In the genomic region with DNA sequence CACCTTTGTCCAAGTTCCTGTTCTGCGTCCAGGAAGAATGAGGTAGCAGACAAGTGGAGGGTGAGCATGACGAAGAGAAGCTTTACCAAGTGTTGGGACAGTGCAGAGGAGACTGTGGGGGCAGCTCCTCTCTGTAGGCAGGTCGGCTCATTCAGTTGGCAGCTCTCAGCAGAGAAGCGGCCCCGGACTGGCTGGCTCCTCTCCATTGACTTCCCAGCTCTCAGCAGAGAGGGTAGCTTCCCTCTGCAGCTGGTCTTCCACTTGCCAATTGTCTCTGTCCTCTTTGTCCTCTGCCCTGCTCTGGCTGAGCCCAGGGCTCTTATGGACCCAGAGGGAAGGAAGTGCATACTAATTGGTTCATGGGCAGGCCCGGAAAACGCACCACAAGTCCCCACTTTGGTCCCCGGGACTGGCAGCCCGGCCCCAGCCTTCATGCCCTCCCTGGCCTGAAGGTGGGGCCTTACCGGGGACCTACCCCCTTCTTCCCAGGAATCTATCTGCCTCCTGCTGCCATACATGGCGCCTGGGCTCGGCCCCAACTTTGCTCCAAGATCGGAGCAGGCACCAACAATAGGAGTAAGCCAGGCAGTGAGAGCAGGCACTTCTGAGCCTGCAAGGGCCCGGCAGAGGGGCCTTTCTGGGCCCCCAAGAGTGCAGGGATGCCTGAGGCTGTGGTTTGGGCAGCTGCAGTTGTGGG, we compare ENCODE assay signal across 16 cellular contexts. TPM values are rescaled to one million over a fixed set of nuclear protein-coding genes. Genes with fewer than 3 reads are reported as not detected.
DNase-seq lines count a peak whose midpoint lies in the region; ATAC-seq and TF ChIP-seq lines count a peak whose summit lies in the region.
"Had no signal": no experiment of that assay in that cellular context is flagged by ENCODE, and none has a peak within 500 bp of the region (broad histone marks: within the 10 kb centered on the region; RNA-seq: fewer than 3 reads in every experiment).

No MANE protein-coding gene starts in this region.

- H3K36me3 ChIP-seq in upper lobe of right lung, result peaks cover 19% of the 10 kb centered on the region
- peaks cover 7% of the 10 kb centered on the region for H3K36me3 ChIP-seq in CD4-positive, alpha-beta memory T cell (ENCODE audit: insufficient read depth, low read length)
- H3K36me3 ChIP-seq: ovary had no signal

- TF ChIP-seq CTCF in upper lobe of right lung (IDR thresholded peaks at IDR 0.05) (no peak), MCF 10A (IDR thresholded peaks at IDR 0.05; ENCODE audit: unreplicated experiment) (no peak)

- H3K27ac ChIP-seq in upper lobe of right lung, result peak overlapping the region; percentile 65
- H3K27ac ChIP-seq in CD4-positive, alpha-beta memory T cell (ENCODE audit: low read depth, low read length), result no peak overlapping the region
- H3K27ac ChIP-seq: suprapubic skin had no signal

- peaks cover 25% of the 10 kb centered on the region for H3K4me1 ChIP-seq in upper lobe of right lung
- H3K4me1 ChIP-seq in CD4-positive, alpha-beta memory T cell (ENCODE audit: insufficient read depth, low read length), result peaks cover 5% of the 10 kb centered on the region

- DNase-seq in NCI-H2227 (lab: John Stamatoyannopoulos, UW; ENCODE audit: unreplicated experiment) (peak; percentile 34), NCI-H2227 treated with DMSO at 0.1 percent for 48 hours (lab: John Stamatoyannopoulos, UW) (no peak), midbrain (lab: John Stamatoyannopoulos, UW) (peak; percentile 76), upper lobe of right lung (no peak), MCF 10A (ENCODE audit: unreplicated experiment) (no peak)
- DNase-seq in CD4-positive, alpha-beta memory T cell, result no peak
- DNase-seq: 8988T; activated B cell treated with CpG ODN at 0.5 μM for 24 hours; activated T-cell treated with anti-CD3 and anti-CD28 coated beads, Interleukin-2, amount 50 U/mL, for 24 hours; HFFc6; NCI-H526 treated with DMSO at 0.1 percent for 48 hours had no signal

- CTCF ChIA-PET in MCF 10A (lab: Yijun Ruan, JAX), result interaction anchor here (0.7 kb wide), 1 partner anchor 437 kb away, joined by 3 read pairs; no protein-coding TSS in a partner anchor
- CTCF ChIA-PET in CD4-positive, alpha-beta memory T cell (lab: Charles Lee; ENCODE audit: partially characterized antibody), result no interaction called here

- no peaks in the 10 kb centered on the region for H3K9me3 Mint-ChIP-seq in dendritic cell treated with granulocyte-macrophage colony-stimulating factor and Interleukin-4, amounts not matched to agents 40 ng/mL and 50 ng/mL, for 4 days
- no peaks in the 10 kb centered on the region for H3K9me3 Mint-ChIP-seq in MCF 10A (ENCODE audit: unreplicated experiment)
- H3K9me3 Mint-ChIP-seq in CD4-positive, alpha-beta memory T cell, result peaks cover 0 to 2% (median 0%) of the 10 kb centered on the region in 8 donors
- H3K9me3 Mint-ChIP-seq: activated B cell treated with CpG ODN at 0.5 μM for 24 hours; activated T-cell treated with anti-CD3 and anti-CD28 coated beads, Interleukin-2, amount 50 U/mL, for 24 hours; HFFc6 had no signal

- intact Hi-C loops in dendritic cell treated with granulocyte-macrophage colony-stimulating factor and Interleukin-4, amounts not matched to agents 40 ng/mL and 50 ng/mL, for 4 days (cut with micrococcal nuclease), result no loop called here
- intact Hi-C loops in upper lobe of right lung (cut with DNase I), result no loop called here
- intact Hi-C loops in MCF 10A (cut with micrococcal nuclease), result no loop called here
- intact Hi-C loops in CD4-positive, alpha-beta memory T cell (cut with micrococcal nuclease), result no loop called here

- no peaks in the 10 kb centered on the region for H3K27me3 ChIP-seq in upper lobe of right lung
- H3K27me3 ChIP-seq in CD4-positive, alpha-beta memory T cell (ENCODE audit: insufficient read depth, low read length), result no peaks in the 10 kb centered on the region
- H3K27me3 ChIP-seq: ovary, suprapubic skin had no signal

- no peak for ATAC-seq in upper lobe of right lung
- ATAC-seq in GM21447 (IDR thresholded peaks at IDR 0.05; ENCODE audit: unreplicated experiment), result no peak

- peaks cover 55% of the 10 kb centered on the region for H3K36me3 Mint-ChIP-seq in dendritic cell treated with granulocyte-macrophage colony-stimulating factor and Interleukin-4, amounts not matched to agents 40 ng/mL and 50 ng/mL, for 4 days (ENCODE audit: low read depth)
- H3K36me3 Mint-ChIP-seq in MCF 10A (ENCODE audit: insufficient read depth, unreplicated experiment), result peaks cover 6% of the 10 kb centered on the region
- H3K36me3 Mint-ChIP-seq in CD4-positive, alpha-beta memory T cell, result peaks cover 8 to 10% of the 10 kb centered on the region in 2 donors

- no peak overlapping the region for H3K4me3 Mint-ChIP-seq in dendritic cell treated with granulocyte-macrophage colony-stimulating factor and Interleukin-4, amounts not matched to agents 40 ng/mL and 50 ng/mL, for 4 days
- no peak overlapping the region for H3K4me3 Mint-ChIP-seq in MCF 10A (ENCODE audit: unreplicated experiment)
- H3K4me3 Mint-ChIP-seq in CD4-positive, alpha-beta memory T cell, result no peak overlapping the region
- H3K4me3 Mint-ChIP-seq: activated B cell treated with CpG ODN at 0.5 μM for 24 hours; activated T-cell treated with anti-CD3 and anti-CD28 coated beads, Interleukin-2, amount 50 U/mL, for 24 hours; HFFc6 had no signal

- peaks cover 53% of the 10 kb centered on the region for H3K4me1 Mint-ChIP-seq in dendritic cell treated with granulocyte-macrophage colony-stimulating factor and Interleukin-4, amounts not matched to agents 40 ng/mL and 50 ng/mL, for 4 days (ENCODE audit: low read depth)
- H3K4me1 Mint-ChIP-seq in MCF 10A (ENCODE audit: insufficient read depth, unreplicated experiment), result peaks cover 4% of the 10 kb centered on the region
- peaks cover 2 to 15% (median 6%) of the 10 kb centered on the region in 4 donors for H3K4me1 Mint-ChIP-seq in CD4-positive, alpha-beta memory T cell

- H3K4me3 ChIP-seq in upper lobe of right lung, result no peak overlapping the region
- H3K4me3 ChIP-seq in CD4-positive, alpha-beta memory T cell (ENCODE audit: low read length in 2 of 2), result no peak overlapping the region
- H3K4me3 ChIP-seq: GM12878, ovary, suprapubic skin had no signal

- no peaks in the 10 kb centered on the region for H3K27me3 Mint-ChIP-seq in dendritic cell treated with granulocyte-macrophage colony-stimulating factor and Interleukin-4, amounts not matched to agents 40 ng/mL and 50 ng/mL, for 4 days
- no peaks in the 10 kb centered on the region for H3K27me3 Mint-ChIP-seq in MCF 10A (ENCODE audit: insufficient read depth, unreplicated experiment)
- no peaks in the 10 kb centered on the region for H3K27me3 Mint-ChIP-seq in CD4-positive, alpha-beta memory T cell
- H3K27me3 Mint-ChIP-seq: activated B cell treated with CpG ODN at 0.5 μM for 24 hours; activated T-cell treated with anti-CD3 and anti-CD28 coated beads, Interleukin-2, amount 50 U/mL, for 24 hours had no signal

- no peaks in the 10 kb centered on the region for H3K9me3 ChIP-seq in upper lobe of right lung
- H3K9me3 ChIP-seq in CD4-positive, alpha-beta memory T cell (ENCODE audit: control insufficient read depth in 1 of 2, low read length in 2 of 2), result no peaks in the 10 kb centered on the region
- H3K9me3 ChIP-seq: ovary, suprapubic skin had no signal

- no TSS peak for BruUV-seq in MCF 10A (replicated peaks; lab: Mats Ljungman, UMichigan)

- POLR2A ChIA-PET in MCF 10A (lab: Yijun Ruan, JAX), result interaction anchor here (1.1 to 1.8 kb wide), 2 partner anchors 10 to 185 kb away, joined by 4 to 6 read pairs; partner anchors contain the start of gene KCTD5
- POLR2A ChIA-PET in CD4-positive, alpha-beta memory T cell (lab: Charles Lee; ENCODE audit: partially characterized antibody), result no interaction called here

- H3K27ac Mint-ChIP-seq in dendritic cell treated with granulocyte-macrophage colony-stimulating factor and Interleukin-4, amounts not matched to agents 40 ng/mL and 50 ng/mL, for 4 days, result peak overlapping the region; percentile 56
- H3K27ac Mint-ChIP-seq in MCF 10A (ENCODE audit: low read depth, unreplicated experiment), result no peak overlapping the region
- no peak overlapping the region for H3K27ac Mint-ChIP-seq in CD4-positive, alpha-beta memory T cell
- H3K27ac Mint-ChIP-seq: activated B cell treated with CpG ODN at 0.5 μM for 24 hours; activated T-cell treated with anti-CD3 and anti-CD28 coated beads, Interleukin-2, amount 50 U/mL, for 24 hours; HFFc6 had no signal

RNA-seq across cellular contexts. Expression of gene KCTD5, which starts 10.1 kb away (rescaled TPM):
- total RNA-seq in upper lobe of right lung (23.8 TPM), MCF 10A (2022) (49.4 and 51.6 TPM in 2 replicates)
- total RNA-seq in CD4-positive, alpha-beta memory T cell, result 10 to 100 TPM; 26.7 to 27.1 TPM
- 10 to 100 TPM; 19.6 to 22.5 TPM for polyA plus RNA-seq in CD4-positive, alpha-beta memory T cell

RNA-seq across cellular contexts. Expression of gene PRSS27, which starts 27.6 kb away (rescaled TPM):
- total RNA-seq in upper lobe of right lung, result 0.81 TPM
- 5.8 and 6.3 TPM in 2 replicates for total RNA-seq in MCF 10A (2022)
- under 1 TPM; 0.61 to 0.96 TPM for total RNA-seq in CD4-positive, alpha-beta memory T cell
- not detected for polyA plus RNA-seq in CD4-positive, alpha-beta memory T cell

Comparison
In these comparisons a context has a peak if more than half of its experiments do, and no peak if none do; other contexts are left out.
1. DNase-seq: peak in NCI-H2227 (single experiment) and midbrain (single experiment); none in NCI-H2227 treated with DMSO at 0.1 percent for 48 hours (single experiment), upper lobe of right lung (single experiment), MCF 10A (single experiment) and CD4-positive, alpha-beta memory T cell (0 of 5).